1 cellular context compared by ENCODE assay signal in genomic region chr3:173065543-173065970, GRCh38.
TF ChIP-seq lines count a peak whose summit lies in the region.

No MANE protein-coding gene starts in this region.

TF ChIP-seq in GM23338, 12 proteins besides CTCF, POLR2A, EP300 and RAD21 (continued from another document):
- TF ChIP-seq, protein P1, sequence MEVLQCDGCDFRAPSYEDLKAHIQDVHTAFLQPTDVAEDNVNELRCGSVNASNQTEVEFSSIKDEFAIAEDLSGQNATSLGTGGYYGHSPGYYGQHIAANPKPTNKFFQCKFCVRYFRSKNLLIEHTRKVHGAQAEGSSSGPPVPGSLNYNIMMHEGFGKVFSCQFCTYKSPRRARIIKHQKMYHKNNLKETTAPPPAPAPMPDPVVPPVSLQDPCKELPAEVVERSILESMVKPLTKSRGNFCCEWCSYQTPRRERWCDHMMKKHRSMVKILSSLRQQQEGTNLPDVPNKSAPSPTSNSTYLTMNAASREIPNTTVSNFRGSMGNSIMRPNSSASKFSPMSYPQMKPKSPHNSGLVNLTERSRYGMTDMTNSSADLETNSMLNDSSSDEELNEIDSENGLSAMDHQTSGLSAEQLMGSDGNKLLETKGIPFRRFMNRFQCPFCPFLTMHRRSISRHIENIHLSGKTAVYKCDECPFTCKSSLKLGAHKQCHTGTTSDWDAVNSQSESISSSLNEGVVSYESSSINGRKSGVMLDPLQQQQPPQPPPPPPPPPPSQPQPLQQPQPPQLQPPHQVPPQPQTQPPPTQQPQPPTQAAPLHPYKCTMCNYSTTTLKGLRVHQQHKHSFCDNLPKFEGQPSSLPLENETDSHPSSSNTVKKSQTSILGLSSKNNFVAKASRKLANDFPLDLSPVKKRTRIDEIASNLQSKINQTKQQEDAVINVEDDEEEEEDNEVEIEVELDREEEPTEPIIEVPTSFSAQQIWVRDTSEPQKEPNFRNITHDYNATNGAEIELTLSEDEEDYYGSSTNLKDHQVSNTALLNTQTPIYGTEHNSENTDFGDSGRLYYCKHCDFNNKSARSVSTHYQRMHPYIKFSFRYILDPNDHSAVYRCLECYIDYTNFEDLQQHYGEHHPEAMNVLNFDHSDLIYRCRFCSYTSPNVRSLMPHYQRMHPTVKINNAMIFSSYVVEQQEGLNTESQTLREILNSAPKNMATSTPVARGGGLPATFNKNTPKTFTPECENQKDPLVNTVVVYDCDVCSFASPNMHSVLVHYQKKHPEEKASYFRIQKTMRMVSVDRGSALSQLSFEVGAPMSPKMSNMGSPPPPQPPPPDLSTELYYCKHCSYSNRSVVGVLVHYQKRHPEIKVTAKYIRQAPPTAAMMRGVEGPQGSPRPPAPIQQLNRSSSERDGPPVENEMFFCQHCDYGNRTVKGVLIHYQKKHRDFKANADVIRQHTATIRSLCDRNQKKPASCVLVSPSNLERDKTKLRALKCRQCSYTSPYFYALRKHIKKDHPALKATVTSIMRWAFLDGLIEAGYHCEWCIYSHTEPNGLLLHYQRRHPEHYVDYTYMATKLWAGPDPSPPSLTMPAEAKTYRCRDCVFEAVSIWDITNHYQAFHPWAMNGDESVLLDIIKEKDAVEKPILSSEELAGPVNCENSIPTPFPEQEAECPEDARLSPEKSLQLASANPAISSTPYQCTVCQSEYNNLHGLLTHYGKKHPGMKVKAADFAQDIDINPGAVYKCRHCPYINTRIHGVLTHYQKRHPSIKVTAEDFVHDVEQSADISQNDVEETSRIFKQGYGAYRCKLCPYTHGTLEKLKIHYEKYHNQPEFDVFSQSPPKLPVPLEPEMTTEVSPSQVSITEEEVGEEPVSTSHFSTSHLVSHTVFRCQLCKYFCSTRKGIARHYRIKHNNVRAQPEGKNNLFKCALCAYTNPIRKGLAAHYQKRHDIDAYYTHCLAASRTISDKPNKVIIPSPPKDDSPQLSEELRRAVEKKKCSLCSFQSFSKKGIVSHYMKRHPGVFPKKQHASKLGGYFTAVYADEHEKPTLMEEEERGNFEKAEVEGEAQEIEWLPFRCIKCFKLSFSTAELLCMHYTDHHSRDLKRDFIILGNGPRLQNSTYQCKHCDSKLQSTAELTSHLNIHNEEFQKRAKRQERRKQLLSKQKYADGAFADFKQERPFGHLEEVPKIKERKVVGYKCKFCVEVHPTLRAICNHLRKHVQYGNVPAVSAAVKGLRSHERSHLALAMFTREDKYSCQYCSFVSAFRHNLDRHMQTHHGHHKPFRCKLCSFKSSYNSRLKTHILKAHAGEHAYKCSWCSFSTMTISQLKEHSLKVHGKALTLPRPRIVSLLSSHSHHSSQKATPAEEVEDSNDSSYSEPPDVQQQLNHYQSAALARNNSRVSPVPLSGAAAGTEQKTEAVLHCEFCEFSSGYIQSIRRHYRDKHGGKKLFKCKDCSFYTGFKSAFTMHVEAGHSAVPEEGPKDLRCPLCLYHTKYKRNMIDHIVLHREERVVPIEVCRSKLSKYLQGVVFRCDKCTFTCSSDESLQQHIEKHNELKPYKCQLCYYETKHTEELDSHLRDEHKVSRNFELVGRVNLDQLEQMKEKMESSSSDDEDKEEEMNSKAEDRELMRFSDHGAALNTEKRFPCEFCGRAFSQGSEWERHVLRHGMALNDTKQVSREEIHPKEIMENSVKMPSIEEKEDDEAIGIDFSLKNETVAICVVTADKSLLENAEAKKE (CRISPR knock-in tag; IDR thresholded peaks at IDR 0.05), result no peak
- TF ChIP-seq ZNF331 (CRISPR knock-in tag; IDR thresholded peaks at IDR 0.05; ENCODE audit: low read depth) (no peak), STAT1 (IDR thresholded peaks at IDR 0.05; ENCODE audit: unreplicated experiment) (no peak), REST (IDR thresholded peaks at IDR 0.05; ENCODE audit: unreplicated experiment) (no peak)
